2 cellular contexts compared by ENCODE assay signal in the genomic region with DNA sequence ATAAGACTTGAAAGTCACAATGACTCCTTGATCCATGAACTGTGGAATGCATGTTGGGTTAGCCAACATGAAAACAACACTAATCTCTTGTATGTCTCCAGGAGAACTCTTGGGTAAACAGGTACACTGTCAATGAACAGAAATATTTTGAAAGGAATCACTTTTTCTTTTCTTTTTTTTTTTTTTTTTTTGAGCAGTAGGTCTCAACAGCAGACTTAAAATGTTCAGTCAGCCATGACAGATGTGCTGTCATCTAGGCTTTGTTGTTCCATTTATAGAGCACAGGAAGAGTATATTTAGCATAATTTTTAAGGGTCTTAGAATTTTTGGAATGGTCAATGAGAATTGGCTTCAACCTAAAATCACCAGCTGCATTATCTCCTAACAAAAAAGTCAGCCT.
TF ChIP-seq lines count a peak whose summit lies in the region.

No MANE protein-coding gene starts in this region.

TF ChIP-seq in HCT116, 20 proteins besides CTCF, POLR2A, EP300 and RAD21 (continued from another document):
- no peak for TF ChIP-seq FOSL1 (IDR thresholded peaks at IDR 0.05; ENCODE audit: low read depth)
- no peak for TF ChIP-seq ATF3 (IDR thresholded peaks at IDR 0.05)
- no peak for TF ChIP-seq SRF (IDR thresholded peaks at IDR 0.05; ENCODE audit: low read depth)

TF ChIP-seq in GM12878, 131 proteins besides CTCF, POLR2A, EP300 and RAD21:
- TF ChIP-seq E2F8 (IDR thresholded peaks at IDR 0.05; ENCODE audit: low read depth, partially characterized antibody) (no peak), CHD2 (IDR thresholded peaks at IDR 0.05; ENCODE audit: borderline replicate concordance, low read depth, low read length) (no peak), CBX5 (IDR thresholded peaks at IDR 0.05; ENCODE audit: low read depth) (0 out of 2 replicates have a peak, but pooled peaks have one; percentile 74), IKZF1 (conservative IDR thresholded peaks at IDR 0.05) (no peak), EGR1 (IDR thresholded peaks at IDR 0.05; ENCODE audit: borderline replicate concordance in 1 of 2, low read depth in 2 of 2, low read length in 2 of 2) (no peak), EED (IDR thresholded peaks at IDR 0.05; ENCODE audit: low read depth) (no peak), HDAC6 (IDR thresholded peaks at IDR 0.05; ENCODE audit: unreplicated experiment) (no peak)
- TF ChIP-seq, protein P1, sequence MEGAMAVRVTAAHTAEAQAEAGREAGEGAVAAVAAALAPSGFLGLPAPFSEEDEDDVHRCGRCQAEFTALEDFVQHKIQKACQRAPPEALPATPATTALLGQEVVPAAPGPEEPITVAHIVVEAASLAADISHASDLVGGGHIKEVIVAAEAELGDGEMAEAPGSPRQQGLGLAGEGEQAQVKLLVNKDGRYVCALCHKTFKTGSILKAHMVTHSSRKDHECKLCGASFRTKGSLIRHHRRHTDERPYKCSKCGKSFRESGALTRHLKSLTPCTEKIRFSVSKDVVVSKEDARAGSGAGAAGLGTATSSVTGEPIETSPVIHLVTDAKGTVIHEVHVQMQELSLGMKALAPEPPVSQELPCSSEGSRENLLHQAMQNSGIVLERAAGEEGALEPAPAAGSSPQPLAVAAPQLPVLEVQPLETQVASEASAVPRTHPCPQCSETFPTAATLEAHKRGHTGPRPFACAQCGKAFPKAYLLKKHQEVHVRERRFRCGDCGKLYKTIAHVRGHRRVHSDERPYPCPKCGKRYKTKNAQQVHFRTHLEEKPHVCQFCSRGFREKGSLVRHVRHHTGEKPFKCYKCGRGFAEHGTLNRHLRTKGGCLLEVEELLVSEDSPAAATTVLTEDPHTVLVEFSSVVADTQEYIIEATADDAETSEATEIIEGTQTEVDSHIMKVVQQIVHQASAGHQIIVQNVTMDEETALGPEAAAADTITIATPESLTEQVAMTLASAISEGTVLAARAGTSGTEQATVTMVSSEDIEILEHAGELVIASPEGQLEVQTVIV (IDR thresholded peaks at IDR 0.05; ENCODE audit: borderline replicate concordance, partially characterized antibody) = no peak
